Comparison of ENCODE assay signal across 1 cellular context in the genomic region with DNA sequence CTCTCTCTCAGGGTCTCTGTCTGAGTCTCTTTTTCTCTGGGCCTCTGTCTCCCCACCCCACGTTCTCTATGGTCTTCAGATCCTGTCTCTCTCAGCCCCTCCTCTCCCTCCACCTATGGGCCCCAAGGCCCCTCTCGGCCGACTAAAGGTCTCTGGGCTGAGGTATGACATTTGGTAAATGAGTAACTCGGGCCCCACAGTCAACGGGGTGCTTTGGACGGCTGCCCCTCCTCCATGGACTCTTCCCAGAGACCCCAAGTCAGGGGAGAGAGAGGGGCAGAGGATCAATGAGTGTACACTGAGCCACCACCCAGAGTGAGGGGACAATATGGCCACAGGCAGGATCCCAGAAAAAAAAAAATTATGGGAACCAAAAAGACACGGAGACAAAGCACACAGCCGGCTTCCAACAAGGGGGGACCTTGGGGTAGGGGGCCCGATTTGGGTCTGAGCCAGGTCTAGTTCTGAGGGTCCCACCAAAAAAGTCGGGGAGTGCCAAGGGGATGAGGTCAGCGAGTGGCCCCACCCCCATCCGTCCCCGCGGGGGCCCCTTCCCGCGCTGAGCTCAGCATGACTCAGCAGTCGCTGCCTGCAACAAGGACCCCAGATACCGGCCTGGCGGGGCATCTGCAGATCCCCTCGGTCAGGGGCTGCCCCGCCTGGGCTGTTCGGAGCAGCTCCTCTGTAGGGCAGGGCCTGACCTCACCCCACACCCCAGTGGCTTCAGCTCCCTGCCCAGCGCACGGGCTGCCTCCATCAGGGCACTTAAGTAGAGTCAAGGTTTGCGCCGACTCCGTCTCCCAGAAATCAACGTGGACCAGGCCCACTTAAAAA.
TF ChIP-seq lines count a peak whose summit lies in the region.

No MANE protein-coding gene starts in this region.

TF ChIP-seq in HepG2, 621 proteins besides CTCF, POLR2A, EP300 and RAD21 (continued from another document and continues in another):
- no peak; the same call in 1 of the 2 replicates for TF ChIP-seq CAMTA2 (CRISPR knock-in tag; IDR thresholded peaks at IDR 0.05; ENCODE audit: borderline replicate concordance)
- TF ChIP-seq, protein P1, sequence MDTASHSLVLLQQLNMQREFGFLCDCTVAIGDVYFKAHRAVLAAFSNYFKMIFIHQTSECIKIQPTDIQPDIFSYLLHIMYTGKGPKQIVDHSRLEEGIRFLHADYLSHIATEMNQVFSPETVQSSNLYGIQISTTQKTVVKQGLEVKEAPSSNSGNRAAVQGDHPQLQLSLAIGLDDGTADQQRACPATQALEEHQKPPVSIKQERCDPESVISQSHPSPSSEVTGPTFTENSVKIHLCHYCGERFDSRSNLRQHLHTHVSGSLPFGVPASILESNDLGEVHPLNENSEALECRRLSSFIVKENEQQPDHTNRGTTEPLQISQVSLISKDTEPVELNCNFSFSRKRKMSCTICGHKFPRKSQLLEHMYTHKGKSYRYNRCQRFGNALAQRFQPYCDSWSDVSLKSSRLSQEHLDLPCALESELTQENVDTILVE (CRISPR knock-in tag; IDR thresholded peaks at IDR 0.05): peak; percentile 80
- no peak; the same call in 1 of the 2 replicates for TF ChIP-seq KLF13 (CRISPR knock-in tag; IDR thresholded peaks at IDR 0.05)
- TF ChIP-seq MYNN (CRISPR knock-in tag; IDR thresholded peaks at IDR 0.05; ENCODE audit: low read depth): no peak
- TF ChIP-seq FOXP4 (CRISPR knock-in tag; IDR thresholded peaks at IDR 0.05): no peak
- peak; percentile 76 for TF ChIP-seq GABPB1 (CRISPR knock-in tag; IDR thresholded peaks at IDR 0.05)
- TF ChIP-seq, protein P2, sequence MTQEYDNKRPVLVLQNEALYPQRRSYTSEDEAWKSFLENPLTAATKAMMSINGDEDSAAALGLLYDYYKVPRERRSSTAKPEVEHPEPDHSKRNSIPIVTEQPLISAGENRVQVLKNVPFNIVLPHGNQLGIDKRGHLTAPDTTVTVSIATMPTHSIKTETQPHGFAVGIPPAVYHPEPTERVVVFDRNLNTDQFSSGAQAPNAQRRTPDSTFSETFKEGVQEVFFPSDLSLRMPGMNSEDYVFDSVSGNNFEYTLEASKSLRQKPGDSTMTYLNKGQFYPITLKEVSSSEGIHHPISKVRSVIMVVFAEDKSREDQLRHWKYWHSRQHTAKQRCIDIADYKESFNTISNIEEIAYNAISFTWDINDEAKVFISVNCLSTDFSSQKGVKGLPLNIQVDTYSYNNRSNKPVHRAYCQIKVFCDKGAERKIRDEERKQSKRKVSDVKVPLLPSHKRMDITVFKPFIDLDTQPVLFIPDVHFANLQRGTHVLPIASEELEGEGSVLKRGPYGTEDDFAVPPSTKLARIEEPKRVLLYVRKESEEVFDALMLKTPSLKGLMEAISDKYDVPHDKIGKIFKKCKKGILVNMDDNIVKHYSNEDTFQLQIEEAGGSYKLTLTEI (CRISPR knock-in tag; conservative IDR thresholded peaks at IDR 0.05): no peak
- TF ChIP-seq ARID2 (CRISPR knock-in tag; IDR thresholded peaks at IDR 0.05; ENCODE audit: borderline replicate concordance): no peak
- TF ChIP-seq U2AF2 (IDR thresholded peaks at IDR 0.05; ENCODE audit: low read depth, low read length): peak; percentile 50; the same call in 1 of the 2 replicates
- TF ChIP-seq SNAPC2 (CRISPR knock-in tag; IDR thresholded peaks at IDR 0.05): peak; percentile 83; the same call in 1 of the 2 replicates
- peak; percentile 16; the same call in 1 of the 2 replicates for TF ChIP-seq ELF1 (CRISPR knock-in tag; IDR thresholded peaks at IDR 0.05)
- TF ChIP-seq, protein P3, sequence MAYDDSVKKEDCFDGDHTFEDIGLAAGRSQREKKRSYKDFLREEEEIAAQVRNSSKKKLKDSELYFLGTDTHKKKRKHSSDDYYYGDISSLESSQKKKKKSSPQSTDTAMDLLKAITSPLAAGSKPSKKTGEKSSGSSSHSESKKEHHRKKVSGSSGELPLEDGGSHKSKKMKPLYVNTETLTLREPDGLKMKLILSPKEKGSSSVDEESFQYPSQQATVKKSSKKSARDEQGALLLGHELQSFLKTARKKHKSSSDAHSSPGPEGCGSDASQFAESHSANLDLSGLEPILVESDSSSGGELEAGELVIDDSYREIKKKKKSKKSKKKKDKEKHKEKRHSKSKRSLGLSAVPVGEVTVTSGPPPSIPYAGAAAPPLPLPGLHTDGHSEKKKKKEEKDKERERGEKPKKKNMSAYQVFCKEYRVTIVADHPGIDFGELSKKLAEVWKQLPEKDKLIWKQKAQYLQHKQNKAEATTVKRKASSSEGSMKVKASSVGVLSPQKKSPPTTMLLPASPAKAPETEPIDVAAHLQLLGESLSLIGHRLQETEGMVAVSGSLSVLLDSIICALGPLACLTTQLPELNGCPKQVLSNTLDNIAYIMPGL (CRISPR knock-in tag; IDR thresholded peaks at IDR 0.05; ENCODE audit: borderline replicate concordance in 1 of 2, low read depth in 1 of 2): peak; percentile 24 to 53; a peak in 2 of 4 replicates
- no peak for TF ChIP-seq RFX1 (IDR thresholded peaks at IDR 0.05)
- no peak for TF ChIP-seq CHCHD3 (CRISPR knock-in tag; IDR thresholded peaks at IDR 0.05)
- TF ChIP-seq, protein P4, sequence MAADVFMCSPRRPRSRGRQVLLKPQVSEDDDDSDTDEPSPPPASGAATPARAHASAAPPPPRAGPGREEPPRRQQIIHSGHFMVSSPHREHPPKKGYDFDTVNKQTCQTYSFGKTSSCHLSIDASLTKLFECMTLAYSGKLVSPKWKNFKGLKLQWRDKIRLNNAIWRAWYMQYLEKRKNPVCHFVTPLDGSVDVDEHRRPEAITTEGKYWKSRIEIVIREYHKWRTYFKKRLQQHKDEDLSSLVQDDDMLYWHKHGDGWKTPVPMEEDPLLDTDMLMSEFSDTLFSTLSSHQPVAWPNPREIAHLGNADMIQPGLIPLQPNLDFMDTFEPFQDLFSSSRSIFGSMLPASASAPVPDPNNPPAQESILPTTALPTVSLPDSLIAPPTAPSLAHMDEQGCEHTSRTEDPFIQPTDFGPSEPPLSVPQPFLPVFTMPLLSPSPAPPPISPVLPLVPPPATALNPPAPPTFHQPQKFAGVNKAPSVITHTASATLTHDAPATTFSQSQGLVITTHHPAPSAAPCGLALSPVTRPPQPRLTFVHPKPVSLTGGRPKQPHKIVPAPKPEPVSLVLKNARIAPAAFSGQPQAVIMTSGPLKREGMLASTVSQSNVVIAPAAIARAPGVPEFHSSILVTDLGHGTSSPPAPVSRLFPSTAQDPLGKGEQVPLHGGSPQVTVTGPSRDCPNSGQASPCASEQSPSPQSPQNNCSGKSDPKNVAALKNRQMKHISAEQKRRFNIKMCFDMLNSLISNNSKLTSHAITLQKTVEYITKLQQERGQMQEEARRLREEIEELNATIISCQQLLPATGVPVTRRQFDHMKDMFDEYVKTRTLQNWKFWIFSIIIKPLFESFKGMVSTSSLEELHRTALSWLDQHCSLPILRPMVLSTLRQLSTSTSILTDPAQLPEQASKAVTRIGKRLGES (CRISPR knock-in tag; IDR thresholded peaks at IDR 0.05; ENCODE audit: borderline replicate concordance): no peak
- TF ChIP-seq ZFP82 (CRISPR knock-in tag; IDR thresholded peaks at IDR 0.05; ENCODE audit: borderline replicate concordance): no peak
- TF ChIP-seq GFI1 (CRISPR knock-in tag; IDR thresholded peaks at IDR 0.05; ENCODE audit: borderline replicate concordance): no peak
- TF ChIP-seq TBL1XR1 (IDR thresholded peaks at IDR 0.05; ENCODE audit: borderline replicate concordance, low read length, partially characterized antibody): no peak
- peak; percentile 95 for TF ChIP-seq DMAP1 (CRISPR knock-in tag; IDR thresholded peaks at IDR 0.05)
- TF ChIP-seq ZNF83 (CRISPR knock-in tag; IDR thresholded peaks at IDR 0.05; ENCODE audit: borderline replicate concordance): peak; percentile 26; the same call in 1 of the 2 replicates
- peak; percentile 95 for TF ChIP-seq RBFOX2 (IDR thresholded peaks at IDR 0.05; ENCODE audit: low read depth, low read length)
- no peak; the same call in 1 of the 2 replicates for TF ChIP-seq CHD2 (IDR thresholded peaks at IDR 0.05; ENCODE audit: low read depth, low read length)
- TF ChIP-seq ZNF256 (CRISPR knock-in tag; conservative IDR thresholded peaks at IDR 0.05): no peak
- peak; percentile 27; the same call in 1 of the 2 replicates for TF ChIP-seq ZSCAN29 (CRISPR knock-in tag; conservative IDR thresholded peaks at IDR 0.05)
- TF ChIP-seq ZNF891 (CRISPR knock-in tag; IDR thresholded peaks at IDR 0.05): no peak
- TF ChIP-seq KDM6A (CRISPR knock-in tag; IDR thresholded peaks at IDR 0.05; ENCODE audit: low read depth): peak; percentile 98
- TF ChIP-seq ZNF326 (CRISPR knock-in tag; IDR thresholded peaks at IDR 0.05; ENCODE audit: borderline replicate concordance): no peak
- peak; percentile 51 for TF ChIP-seq ZNF605 (CRISPR knock-in tag; IDR thresholded peaks at IDR 0.05)
- no peak; the same call in 1 of the 2 replicates for TF ChIP-seq TCF7 (IDR thresholded peaks at IDR 0.05; ENCODE audit: low read depth)
- TF ChIP-seq CREM (IDR thresholded peaks at IDR 0.05): peak; percentile 77
- no peak for TF ChIP-seq CREM (CRISPR knock-in tag; IDR thresholded peaks at IDR 0.05)
- peak; percentile 75 for TF ChIP-seq ATF7 (IDR thresholded peaks at IDR 0.05)
- peak; percentile 99 for TF ChIP-seq ATF7 (CRISPR knock-in tag; IDR thresholded peaks at IDR 0.05)
- peak; percentile 95 to 99 for TF ChIP-seq MAFK (conservative IDR thresholded peaks at IDR 0.05 in 1 of 2, IDR thresholded peaks at IDR 0.05 in 1 of 2; ENCODE audit: low read length in 2 of 2)
- TF ChIP-seq ZBTB7B (CRISPR knock-in tag; IDR thresholded peaks at IDR 0.05): peak; percentile 100
- TF ChIP-seq SIX4 (CRISPR knock-in tag; IDR thresholded peaks at IDR 0.05): no peak; the same call in 1 of the 2 replicates
- TF ChIP-seq, protein P5, sequence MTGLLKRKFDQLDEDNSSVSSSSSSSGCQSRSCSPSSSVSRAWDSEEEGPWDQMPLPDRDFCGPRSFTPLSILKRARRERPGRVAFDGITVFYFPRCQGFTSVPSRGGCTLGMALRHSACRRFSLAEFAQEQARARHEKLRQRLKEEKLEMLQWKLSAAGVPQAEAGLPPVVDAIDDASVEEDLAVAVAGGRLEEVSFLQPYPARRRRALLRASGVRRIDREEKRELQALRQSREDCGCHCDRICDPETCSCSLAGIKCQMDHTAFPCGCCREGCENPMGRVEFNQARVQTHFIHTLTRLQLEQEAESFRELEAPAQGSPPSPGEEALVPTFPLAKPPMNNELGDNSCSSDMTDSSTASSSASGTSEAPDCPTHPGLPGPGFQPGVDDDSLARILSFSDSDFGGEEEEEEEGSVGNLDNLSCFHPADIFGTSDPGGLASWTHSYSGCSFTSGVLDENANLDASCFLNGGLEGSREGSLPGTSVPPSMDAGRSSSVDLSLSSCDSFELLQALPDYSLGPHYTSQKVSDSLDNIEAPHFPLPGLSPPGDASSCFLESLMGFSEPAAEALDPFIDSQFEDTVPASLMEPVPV (CRISPR knock-in tag; IDR thresholded peaks at IDR 0.05): peak; percentile 95
- peak; percentile 56 for TF ChIP-seq TEAD3 (CRISPR knock-in tag; optimal IDR thresholded peaks at IDR 0.05; ENCODE audit: borderline replicate concordance)
- TF ChIP-seq TSC22D2 (CRISPR knock-in tag; IDR thresholded peaks at IDR 0.05; ENCODE audit: borderline replicate concordance): no peak
- TF ChIP-seq ZNF468 (CRISPR knock-in tag; IDR thresholded peaks at IDR 0.05): no peak
- TF ChIP-seq SALL1 (CRISPR knock-in tag; IDR thresholded peaks at IDR 0.05): peak; percentile 58; the same call in 1 of the 2 replicates
- TF ChIP-seq CEBPG (CRISPR knock-in tag; IDR thresholded peaks at IDR 0.05): 0 out of 2 replicates have a peak, but pooled peaks have one; percentile 34
- peak; percentile 73 for TF ChIP-seq KAT8 (CRISPR knock-in tag; IDR thresholded peaks at IDR 0.05)
- no peak; the same call in 1 of the 2 replicates for TF ChIP-seq POGZ (CRISPR knock-in tag; IDR thresholded peaks at IDR 0.05)
- TF ChIP-seq BORCS8-MEF2B (CRISPR knock-in tag; IDR thresholded peaks at IDR 0.05): peak; percentile 88; the same call in 1 of the 2 replicates
- no peak; the same call in 1 of the 2 replicates for TF ChIP-seq ISL2 (CRISPR knock-in tag; IDR thresholded peaks at IDR 0.05)
- TF ChIP-seq ZSCAN12 (CRISPR knock-in tag; IDR thresholded peaks at IDR 0.05): no peak
- no peak for TF ChIP-seq PCBP1 (IDR thresholded peaks at IDR 0.05; ENCODE audit: borderline replicate concordance, low read depth, low read length)
- TF ChIP-seq PAF1 (CRISPR knock-in tag; IDR thresholded peaks at IDR 0.05): 0 out of 2 replicates have a peak, but pooled peaks have one; percentile 42
- peak; percentile 45; the same call in 1 of the 2 replicates for TF ChIP-seq SAFB2 (CRISPR knock-in tag; IDR thresholded peaks at IDR 0.05; ENCODE audit: borderline replicate concordance, low read depth)
- peak; percentile 80 for TF ChIP-seq NCOA2 (CRISPR knock-in tag; IDR thresholded peaks at IDR 0.05)
- TF ChIP-seq MBD4 (IDR thresholded peaks at IDR 0.05; ENCODE audit: borderline replicate concordance, low read length): no peak
- TF ChIP-seq TRIM22 (IDR thresholded peaks at IDR 0.05): no peak
- TF ChIP-seq MED8 (CRISPR knock-in tag; IDR thresholded peaks at IDR 0.05; ENCODE audit: insufficient replicate concordance): peak; percentile 75
- TF ChIP-seq MTA3 (CRISPR knock-in tag; IDR thresholded peaks at IDR 0.05): no peak
- TF ChIP-seq ATAD3A (CRISPR knock-in tag; IDR thresholded peaks at IDR 0.05): no peak
- TF ChIP-seq SOX5 (CRISPR knock-in tag; IDR thresholded peaks at IDR 0.05; ENCODE audit: borderline replicate concordance): peak; percentile 67
- TF ChIP-seq ZNF232 (CRISPR knock-in tag; IDR thresholded peaks at IDR 0.05; ENCODE audit: borderline replicate concordance): no peak
- no peak for TF ChIP-seq CREB1 (IDR thresholded peaks at IDR 0.05)
- peak; percentile 71; the same call in 1 of the 2 replicates for TF ChIP-seq CREB1 (CRISPR knock-in tag; IDR thresholded peaks at IDR 0.05)
- TF ChIP-seq IRX3 (CRISPR knock-in tag; IDR thresholded peaks at IDR 0.05; ENCODE audit: borderline replicate concordance, low read depth): peak; percentile 68; the same call in 1 of the 2 replicates
